Comparison of ENCODE assay signal across 10 cellular contexts in genomic region chr12:5043589-5044419, GRCh38. TPM values are rescaled to one million over a fixed set of nuclear protein-coding genes. Genes with fewer than 3 reads are reported as not detected.
DNase-seq lines count a peak whose midpoint lies in the region; ATAC-seq and TF ChIP-seq lines count a peak whose summit lies in the region.
"Had no signal": no experiment of that assay in that cellular context is flagged by ENCODE, and none has a peak within 500 bp of the region (broad histone marks: within the 10 kb centered on the region; RNA-seq: fewer than 3 reads in every experiment).

Gene KCNA5 (plus strand): TSS chr12:5043879. CDS start chr12:5044148, 269 bp downstream.

- 1% methylated on average over 17 to 64 of the region's 68 CpGs for WGBS in body of pancreas, 2 donors

- TF ChIP-seq POLR2A in body of pancreas (IDR thresholded peaks at IDR 0.05), result peak in 2 of 3 donors; percentile 16 to 51

- no peak within 1 kb of the TSS for H3K4me3 ChIP-seq in body of pancreas
- peak within 1 kb of the TSS; percentile 65 for H3K4me3 ChIP-seq in iPS-20b (ENCODE audit: low read length)

- H3K4me1 Mint-ChIP-seq in stimulated activated memory B cell treated with anti-CD40 and anti-IgM and Interleukin-4, amounts not matched to agents 10 μg/mL and 1 μg/mL and 100 μg/mL, for 72 hours, result peaks cover 17% of the 10 kb centered on the region
- H3K4me1 Mint-ChIP-seq in activated naive CD4-positive, alpha-beta T cell treated with anti-CD3 and anti-CD28 coated beads for 36 hours (ENCODE audit: low read depth), result no peaks in the 10 kb centered on the region
- H3K4me1 Mint-ChIP-seq: activated CD4-positive, alpha-beta T cell treated with anti-CD3 and anti-CD28 coated beads, Interleukin-2, amount 10 ng/mL, durations not matched to agents 24 days and 14 days had no signal

- H3K36me3 Mint-ChIP-seq in stimulated activated memory B cell treated with anti-CD40 and anti-IgM and Interleukin-4, amounts not matched to agents 10 μg/mL and 1 μg/mL and 100 μg/mL, for 72 hours, result peaks cover 7% of the 10 kb centered on the region
- H3K36me3 Mint-ChIP-seq in activated naive CD4-positive, alpha-beta T cell treated with anti-CD3 and anti-CD28 coated beads for 36 hours (ENCODE audit: low read depth), result no peaks in the 10 kb centered on the region

- no peak within 1 kb of the TSS for H3K27ac Mint-ChIP-seq in stimulated activated memory B cell treated with anti-CD40 and anti-IgM and Interleukin-4, amounts not matched to agents 10 μg/mL and 1 μg/mL and 100 μg/mL, for 72 hours
- H3K27ac Mint-ChIP-seq in activated naive CD4-positive, alpha-beta T cell treated with anti-CD3 and anti-CD28 coated beads for 36 hours, result no peak within 1 kb of the TSS
- H3K27ac Mint-ChIP-seq: activated CD4-positive, alpha-beta T cell treated with anti-CD3 and anti-CD28 coated beads, Interleukin-2, amount 10 ng/mL, durations not matched to agents 24 days and 14 days had no signal

- H3K9ac ChIP-seq in iPS-20b (ENCODE audit: low read depth, low read length), result no peak within 1 kb of the TSS

- peak; percentile 42 for ATAC-seq in body of pancreas
- peak; percentile 68 for ATAC-seq in stimulated activated memory B cell treated with anti-CD40 and anti-IgM and Interleukin-4, amounts not matched to agents 10 μg/mL and 1 μg/mL and 100 μg/mL, for 72 hours
- ATAC-seq in GM21576 (IDR thresholded peaks at IDR 0.05; ENCODE audit: unreplicated experiment), result no peak

- peaks cover 31% of the 10 kb centered on the region for H3K27me3 Mint-ChIP-seq in stimulated activated memory B cell treated with anti-CD40 and anti-IgM and Interleukin-4, amounts not matched to agents 10 μg/mL and 1 μg/mL and 100 μg/mL, for 72 hours
- peaks cover 33% of the 10 kb centered on the region for H3K27me3 Mint-ChIP-seq in activated naive CD4-positive, alpha-beta T cell treated with anti-CD3 and anti-CD28 coated beads for 36 hours (ENCODE audit: low read depth)

- intact Hi-C loops in body of pancreas (cut with DNase I), result no loop called here
- intact Hi-C loops in activated naive CD4-positive, alpha-beta T cell treated with anti-CD3 and anti-CD28 coated beads for 36 hours (cut with micrococcal nuclease), result no loop called here

- H3K4me1 ChIP-seq in body of pancreas, result no peaks in the 10 kb centered on the region
- H3K4me1 ChIP-seq in iPS-20b (ENCODE audit: insufficient read depth, low read length), result peaks cover 11% of the 10 kb centered on the region; the same call in 1 of the 2 replicates

- H3K36me3 ChIP-seq in body of pancreas (replicated peaks in 1 of 2; ENCODE audit: insufficient read depth in 1 of 2, low read depth in 2 of 2) (no peaks in the 10 kb centered on the region), iPS-20b (ENCODE audit: insufficient read depth, low read depth, low read length) (no peaks in the 10 kb centered on the region)

- H3K9me3 ChIP-seq in body of pancreas (no peaks in the 10 kb centered on the region), iPS-20b (ENCODE audit: insufficient read depth, low read depth, low read length) (no peaks in the 10 kb centered on the region)

- DNase-seq in NCI-H1092 (lab: John Stamatoyannopoulos, UW) (peak; percentile 44), body of pancreas (peak in 3 of 4 donors; percentile 34 to 57 (median 46)), RPMI8226 (no peak), mesenteric fat pad (ENCODE audit: low spot score) (no peak)
- DNase-seq in activated naive CD4-positive, alpha-beta T cell treated with anti-CD3 and anti-CD28 coated beads for 36 hours, result no peak
- DNase-seq: activated CD4-positive, alpha-beta T cell treated with anti-CD3 and anti-CD28 coated beads, Interleukin-2, amount 10 ng/mL, durations not matched to agents 24 days and 14 days had no signal

- peak within 1 kb of the TSS; percentile 55 for H3K4me3 Mint-ChIP-seq in stimulated activated memory B cell treated with anti-CD40 and anti-IgM and Interleukin-4, amounts not matched to agents 10 μg/mL and 1 μg/mL and 100 μg/mL, for 72 hours
- no peak within 1 kb of the TSS for H3K4me3 Mint-ChIP-seq in activated naive CD4-positive, alpha-beta T cell treated with anti-CD3 and anti-CD28 coated beads for 36 hours
- H3K4me3 Mint-ChIP-seq: activated CD4-positive, alpha-beta T cell treated with anti-CD3 and anti-CD28 coated beads, Interleukin-2, amount 10 ng/mL, durations not matched to agents 24 days and 14 days had no signal

- peaks cover 12% of the 10 kb centered on the region for H3K9me3 Mint-ChIP-seq in stimulated activated memory B cell treated with anti-CD40 and anti-IgM and Interleukin-4, amounts not matched to agents 10 μg/mL and 1 μg/mL and 100 μg/mL, for 72 hours
- no peaks in the 10 kb centered on the region for H3K9me3 Mint-ChIP-seq in activated naive CD4-positive, alpha-beta T cell treated with anti-CD3 and anti-CD28 coated beads for 36 hours
- H3K9me3 Mint-ChIP-seq: activated CD4-positive, alpha-beta T cell treated with anti-CD3 and anti-CD28 coated beads, Interleukin-2, amount 10 ng/mL, durations not matched to agents 24 days and 14 days had no signal

- no peak for TF ChIP-seq CTCF in body of pancreas (IDR thresholded peaks at IDR 0.05)

- H3K27me3 ChIP-seq in body of pancreas, result no peaks in the 10 kb centered on the region
- peaks cover 85% of the 10 kb centered on the region for H3K27me3 ChIP-seq in iPS-20b (ENCODE audit: insufficient read depth, low read length)

- CTCF ChIA-PET in activated naive CD4-positive, alpha-beta T cell treated with anti-CD3 and anti-CD28 coated beads for 36 hours (lab: Charles Lee), result no interaction called here

- H3K27ac ChIP-seq in body of pancreas, result no peak within 1 kb of the TSS
- H3K27ac ChIP-seq in iPS-20b (ENCODE audit: low read length), result no peak within 1 kb of the TSS

RNA-seq across cellular contexts. Expression of gene KCNA5, which starts in this region (rescaled TPM):
- total RNA-seq in body of pancreas, result 1 to 10 TPM in 1 of 2 donors, under 1 TPM in 1; 0.33 to 2.6 TPM
- total RNA-seq in activated naive CD4-positive, alpha-beta T cell treated with anti-CD3 and anti-CD28 coated beads for 36 hours, result not detected
- 0.13 TPM for total RNA-seq in mesenteric fat pad
- total RNA-seq: activated CD4-positive, alpha-beta T cell treated with anti-CD3 and anti-CD28 coated beads, Interleukin-2, amount 10 ng/mL, durations not matched to agents 24 days and 14 days; renal cortical epithelial cell had no signal

Comparison
In these comparisons a context has a peak if more than half of its experiments do, and no peak if none do; other contexts are left out.
1. DNase-seq: peak in NCI-H1092 (single experiment) and body of pancreas (3 of 4); none in activated naive CD4-positive, alpha-beta T cell treated with anti-CD3 and anti-CD28 coated beads for 36 hours (single experiment), RPMI8226 (single experiment) and mesenteric fat pad (single experiment).